ENCODE assay signal across 1 cellular context in the genomic region with DNA sequence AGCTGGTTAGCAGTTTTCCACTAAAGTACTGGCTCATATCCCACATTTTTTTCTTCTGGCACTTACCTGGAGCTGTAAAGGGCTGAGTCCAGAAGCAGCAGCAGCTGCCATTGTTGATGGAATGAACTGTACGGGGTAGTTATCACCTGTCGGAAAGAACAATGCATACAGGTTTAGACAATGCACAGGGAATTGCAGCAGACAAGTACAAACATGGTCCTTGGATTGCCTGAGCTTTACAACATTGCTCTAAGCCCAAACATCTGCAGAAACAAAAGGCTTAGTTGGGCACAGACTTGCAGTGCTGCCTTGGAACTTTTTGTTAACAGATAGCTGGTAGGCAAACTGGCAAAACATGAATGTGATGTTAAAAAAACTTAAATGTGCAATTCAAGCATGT.
TF ChIP-seq lines count a peak whose summit lies in the region.

No MANE protein-coding gene starts in this region.

TF ChIP-seq in HepG2, 621 proteins besides CTCF, POLR2A, EP300 and RAD21 (continued from another document):
- TF ChIP-seq, protein P1, sequence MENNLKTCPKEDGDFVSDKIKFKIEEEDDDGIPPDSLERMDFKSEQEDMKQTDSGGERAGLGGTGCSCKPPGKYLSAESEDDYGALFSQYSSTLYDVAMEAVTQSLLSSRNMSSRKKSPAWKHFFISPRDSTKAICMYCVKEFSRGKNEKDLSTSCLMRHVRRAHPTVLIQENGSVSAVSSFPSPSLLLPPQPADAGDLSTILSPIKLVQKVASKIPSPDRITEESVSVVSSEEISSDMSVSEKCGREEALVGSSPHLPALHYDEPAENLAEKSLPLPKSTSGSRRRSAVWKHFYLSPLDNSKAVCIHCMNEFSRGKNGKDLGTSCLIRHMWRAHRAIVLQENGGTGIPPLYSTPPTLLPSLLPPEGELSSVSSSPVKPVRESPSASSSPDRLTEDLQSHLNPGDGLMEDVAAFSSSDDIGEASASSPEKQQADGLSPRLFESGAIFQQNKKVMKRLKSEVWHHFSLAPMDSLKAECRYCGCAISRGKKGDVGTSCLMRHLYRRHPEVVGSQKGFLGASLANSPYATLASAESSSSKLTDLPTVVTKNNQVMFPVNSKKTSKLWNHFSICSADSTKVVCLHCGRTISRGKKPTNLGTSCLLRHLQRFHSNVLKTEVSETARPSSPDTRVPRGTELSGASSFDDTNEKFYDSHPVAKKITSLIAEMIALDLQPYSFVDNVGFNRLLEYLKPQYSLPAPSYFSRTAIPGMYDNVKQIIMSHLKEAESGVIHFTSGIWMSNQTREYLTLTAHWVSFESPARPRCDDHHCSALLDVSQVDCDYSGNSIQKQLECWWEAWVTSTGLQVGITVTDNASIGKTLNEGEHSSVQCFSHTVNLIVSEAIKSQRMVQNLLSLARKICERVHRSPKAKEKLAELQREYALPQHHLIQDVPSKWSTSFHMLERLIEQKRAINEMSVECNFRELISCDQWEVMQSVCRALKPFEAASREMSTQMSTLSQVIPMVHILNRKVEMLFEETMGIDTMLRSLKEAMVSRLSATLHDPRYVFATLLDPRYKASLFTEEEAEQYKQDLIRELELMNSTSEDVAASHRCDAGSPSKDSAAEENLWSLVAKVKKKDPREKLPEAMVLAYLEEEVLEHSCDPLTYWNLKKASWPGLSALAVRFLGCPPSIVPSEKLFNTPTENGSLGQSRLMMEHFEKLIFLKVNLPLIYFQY (CRISPR knock-in tag; IDR thresholded peaks at IDR 0.05; ENCODE audit: borderline replicate concordance): no peak
- TF ChIP-seq ZNF282 (IDR thresholded peaks at IDR 0.05; ENCODE audit: partially characterized antibody) (no peak), NRL (CRISPR knock-in tag; IDR thresholded peaks at IDR 0.05; ENCODE audit: borderline replicate concordance) (no peak)
